ENCODE assay signal across 17 cellular contexts in the genomic region with DNA sequence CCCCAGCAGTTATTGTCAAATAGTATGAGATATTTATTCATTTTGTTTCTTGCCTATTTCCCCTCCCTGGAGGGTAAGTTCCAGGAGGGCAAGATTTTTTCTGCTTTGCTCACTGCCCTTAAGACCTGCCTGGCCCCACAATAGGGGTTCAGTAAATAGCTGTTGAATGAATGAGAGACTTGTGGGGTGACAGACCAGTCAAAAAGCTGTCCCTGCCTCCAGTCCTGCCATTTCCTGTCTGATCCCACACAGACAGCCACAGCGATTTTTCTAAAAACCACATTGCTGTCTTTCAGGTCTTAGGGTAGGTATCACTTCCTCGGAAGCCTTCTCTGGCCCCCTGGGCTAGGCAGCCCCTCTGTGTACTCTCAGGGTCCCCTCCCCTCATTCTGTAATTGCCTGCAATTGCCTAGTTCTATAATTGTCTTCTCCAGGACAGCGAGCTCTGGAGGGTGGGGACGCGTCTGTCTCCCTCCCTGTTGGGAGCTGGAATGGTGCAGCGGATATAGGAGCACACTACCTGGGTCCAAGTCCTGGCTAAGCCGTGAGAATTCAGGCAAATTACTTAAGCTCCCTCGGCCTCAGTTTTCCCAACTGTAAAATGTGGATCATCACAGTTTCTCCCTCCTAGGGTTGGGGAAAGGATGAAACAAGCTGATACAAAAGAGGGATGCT. TPM values are rescaled to one million over a fixed set of nuclear protein-coding genes. Genes with fewer than 3 reads are reported as not detected.
DNase-seq lines count a peak whose midpoint lies in the region; ATAC-seq, FAIRE-seq and TF ChIP-seq lines count a peak whose summit lies in the region.
"Had no signal": no experiment of that assay in that cellular context is flagged by ENCODE, and none has a peak within 500 bp of the region (broad histone marks: within the 10 kb centered on the region; RNA-seq: fewer than 3 reads in every experiment).

No MANE protein-coding gene starts in this region.

- no peak for ATAC-seq in GM18502 (IDR thresholded peaks at IDR 0.05; ENCODE audit: poor library complexity, unreplicated experiment)
- ATAC-seq: upper lobe of right lung had no signal

- H3K27ac Mint-ChIP-seq in glutamatergic neuron (ENCODE audit: unreplicated experiment) = peak overlapping the region; percentile 62
- H3K27ac Mint-ChIP-seq: H9 had no signal

- peak; percentile 86 for FAIRE-seq in GM12891 (lab: Jason Lieb, UNC)

- H3K4me1 Mint-ChIP-seq in glutamatergic neuron (ENCODE audit: low read depth, unreplicated experiment) = peaks cover 24% of the 10 kb centered on the region

- H3K27ac ChIP-seq in RWPE1 = no peak overlapping the region
- H3K27ac ChIP-seq in prostate gland = no peak overlapping the region
- H3K27ac ChIP-seq: sigmoid colon, upper lobe of right lung had no signal

- POLR2A ChIA-PET in RWPE1 (lab: Yijun Ruan, JAX; ENCODE audit: low non-redundant PET) = no interaction called here

- H3K4me3 Mint-ChIP-seq in glutamatergic neuron (ENCODE audit: unreplicated experiment) = peak overlapping the region; percentile 66
- H3K4me3 Mint-ChIP-seq: H9 had no signal

- DNase-seq in A172 (ENCODE audit: low spot score) (peak; percentile 48), GM12891 (ENCODE audit: insufficient read length, low spot score) (no peak), RWPE1 (ENCODE audit: low spot score) (peak; percentile 14), glutamatergic neuron (no peak), NCI-H748 treated with DMSO at 0.1 percent for 48 hours (lab: John Stamatoyannopoulos, UW) (no peak), NCI-H146 (lab: John Stamatoyannopoulos, UW) (no peak), prostate gland (ENCODE audit: low spot score) (no peak)
- DNase-seq: activated naive CD4-positive, alpha-beta T cell; C1 segment of cervical spinal cord; H9; NCI-H2171; sigmoid colon; upper lobe of right lung had no signal

- no peaks in the 10 kb centered on the region for H3K27me3 ChIP-seq in prostate gland (replicated peaks; ENCODE audit: insufficient read depth)
- H3K27me3 ChIP-seq: sigmoid colon, upper lobe of right lung had no signal

- H3K27me3 Mint-ChIP-seq in glutamatergic neuron (ENCODE audit: unreplicated experiment) = peaks cover 10% of the 10 kb centered on the region

- TF ChIP-seq CTCF in RWPE1 (conservative IDR thresholded peaks at IDR 0.05; ENCODE audit: low read depth) (no peak), glutamatergic neuron (IDR thresholded peaks at IDR 0.05; ENCODE audit: partially characterized antibody, unreplicated experiment) (no peak), prostate gland (IDR thresholded peaks at IDR 0.05) (no peak)

- WGBS in prostate gland = 63% methylated on average over 8 of the region's 8 CpGs

- H3K9me3 ChIP-seq in prostate gland = no peaks in the 10 kb centered on the region
- H3K9me3 ChIP-seq: sigmoid colon, upper lobe of right lung had no signal

- no peaks in the 10 kb centered on the region for H3K9me3 Mint-ChIP-seq in glutamatergic neuron (ENCODE audit: unreplicated experiment)
- H3K9me3 Mint-ChIP-seq: H9 had no signal

- H3K36me3 Mint-ChIP-seq in glutamatergic neuron (ENCODE audit: unreplicated experiment) = no peaks in the 10 kb centered on the region

- CTCF ChIA-PET in RWPE1 (lab: Yijun Ruan, JAX) = interaction anchor here (0.6 to 0.9 kb wide), 4 partner anchors 10 to 951 kb away, joined by 3 to 5 read pairs (median 4); a partner anchor contains a TSS

- no peak for TF ChIP-seq POLR2A in GM12891 (IDR thresholded peaks at IDR 0.05; ENCODE audit: low read depth, low read length)
- no peak for TF ChIP-seq POLR2A in prostate gland (IDR thresholded peaks at IDR 0.05)

- H3K4me1 ChIP-seq in prostate gland (replicated peaks) = no peaks in the 10 kb centered on the region

- no peak overlapping the region for H3K4me3 ChIP-seq in prostate gland
- H3K4me3 ChIP-seq: sigmoid colon, upper lobe of right lung had no signal

- no peaks in the 10 kb centered on the region for H3K36me3 ChIP-seq in prostate gland
- H3K36me3 ChIP-seq: sigmoid colon, upper lobe of right lung had no signal

- intact Hi-C loops in prostate gland (cut with DNase I) = no loop called here

TF ChIP-seq in GM12891, 5 proteins besides CTCF, POLR2A, EP300 and RAD21:
- TF ChIP-seq POU2F2 (IDR thresholded peaks at IDR 0.05; ENCODE audit: low read depth, low read length) = no peak
- TF ChIP-seq SPI1 (IDR thresholded peaks at IDR 0.05; ENCODE audit: low read depth, low read length) = peak; percentile 79
- TF ChIP-seq TAF1 (IDR thresholded peaks at IDR 0.05; ENCODE audit: low read depth, low read length) = no peak

RNA-seq across cellular contexts. Expression of a gene that starts 1.8 kb away (rescaled TPM):
- 0.17 TPM in 1 of 2 replicates, not detected in the other for total RNA-seq in A172 (2014; rRNA removed; shearing (Covaris generic))
- polyA plus RNA-seq in GM12891 (2012; ENCODE audit: low read depth, missing spikeins) = not detected
- total RNA-seq in glutamatergic neuron (ENCODE audit: unreplicated experiment) (2.6 TPM), prostate gland (1 to 10 TPM in 1 of 2 donors, not detected in 1; 3.2 TPM)

RNA-seq across cellular contexts. Expression of a gene that starts 21.9 kb away (rescaled TPM):
- 8.5 and 13.0 TPM in 2 replicates for total RNA-seq in A172 (2014; rRNA removed; shearing (Covaris generic))
- polyA plus RNA-seq in GM12891 (2012; ENCODE audit: low read depth, missing spikeins) = 3.2 TPM
- total RNA-seq in glutamatergic neuron (ENCODE audit: unreplicated experiment) = 6.3 TPM
- total RNA-seq in prostate gland = 10 to 100 TPM; 17.4 to 18.7 TPM

RNA-seq across cellular contexts. Expression of a gene that starts 26.1 kb away (rescaled TPM):
- not detected in 2 replicates for total RNA-seq in A172 (2014; rRNA removed; shearing (Covaris generic))
- not detected for polyA plus RNA-seq in GM12891 (2012; ENCODE audit: low read depth, missing spikeins)
- not detected for total RNA-seq in glutamatergic neuron (ENCODE audit: unreplicated experiment)
- under 1 TPM; 0.05 to 0.34 TPM for total RNA-seq in prostate gland
- total RNA-seq: glomerular endothelial cell, lung microvascular endothelial cell, SK-MEL-5, upper lobe of right lung had no signal

RNA-seq across cellular contexts. Expression of a gene that starts 47.7 kb away (rescaled TPM):
- total RNA-seq in A172 (2014; rRNA removed; shearing (Covaris generic)) = not detected in 2 replicates
- polyA plus RNA-seq in GM12891 (2012; ENCODE audit: low read depth, missing spikeins) = not detected
- total RNA-seq in glutamatergic neuron (ENCODE audit: unreplicated experiment) (not detected), prostate gland (under 1 TPM in 1 of 2 donors, not detected in 1; 0.68 TPM)
- total RNA-seq: glomerular endothelial cell, H9, lung microvascular endothelial cell had no signal

Comparison
In these comparisons a context has a peak if more than half of its experiments do, and no peak if none do; other contexts are left out.
1. DNase-seq: peak in A172 (single experiment) and RWPE1 (single experiment); none in GM12891 (single experiment), glutamatergic neuron (single experiment), NCI-H748 treated with DMSO at 0.1 percent for 48 hours (single experiment), NCI-H146 (single experiment) and prostate gland (single experiment).